17 cellular contexts compared by ENCODE assay signal in genomic region chr16:25151996-25152395, GRCh38. TPM values are rescaled to one million over a fixed set of nuclear protein-coding genes. Genes with fewer than 3 reads are reported as not detected.
DNase-seq lines count a peak whose midpoint lies in the region; TF ChIP-seq lines count a peak whose summit lies in the region.
"Had no signal": no experiment of that assay in that cellular context is flagged by ENCODE, and none has a peak within 500 bp of the region (broad histone marks: within the 10 kb centered on the region; RNA-seq: fewer than 3 reads in every experiment).

No MANE protein-coding gene starts in this region.

- H3K4me1 Mint-ChIP-seq in T-helper 2 cell treated with Interferon-gamma antibody and Interleukin-4, amounts not matched to agents 5 μg/mL and 100 μg/mL, for 36 hours (ENCODE audit: low read depth) = peaks cover 5% of the 10 kb centered on the region

- TF ChIP-seq CTCF in fibroblast of pulmonary artery (IDR thresholded peaks at IDR 0.05; ENCODE audit: low read length, missing control alignments) (no peak), vagina (IDR thresholded peaks at IDR 0.05) (no peak)

- H3K4me1 ChIP-seq in skeletal muscle satellite cell (ENCODE audit: control insufficient read depth, insufficient read depth, low read length) (peaks cover 11% of the 10 kb centered on the region), vagina (no peaks in the 10 kb centered on the region)
- H3K4me1 ChIP-seq: ascending aorta, heart left ventricle had no signal

- H3K27me3 ChIP-seq in skeletal muscle satellite cell (ENCODE audit: control insufficient read depth, insufficient read depth, low read length) (no peaks in the 10 kb centered on the region), vagina (no peaks in the 10 kb centered on the region)
- H3K27me3 ChIP-seq: ascending aorta, heart left ventricle had no signal

- H3K4me3 Mint-ChIP-seq in T-helper 2 cell treated with Interferon-gamma antibody and Interleukin-4, amounts not matched to agents 5 μg/mL and 100 μg/mL, for 36 hours = no peak overlapping the region
- H3K4me3 Mint-ChIP-seq: activated T-helper 1 cell treated with anti-CD3 and anti-CD28 coated beads, Interleukin-12 subunit alpha, Interleukin-12 subunit beta, Interleukin-2, Interleukin-4 antibody, amounts not matched to agents 30 ng/mL and 10 ng/mL and 1 ng/mL, durations not matched to agents 14 hours and 24 hours and 36 hours; CD4-positive, alpha-beta memory T cell; naive thymus-derived CD8-positive, alpha-beta T cell; stimulated activated naive CD8-positive, alpha-beta T cell treated with anti-CD3 and anti-CD28 coated beads, Interleukin-15, Interleukin-2, amounts not matched to agents 100 ng/mL and 50 ng/mL, for 24 hours had no signal

- H3K9me3 Mint-ChIP-seq in T-helper 2 cell treated with Interferon-gamma antibody and Interleukin-4, amounts not matched to agents 5 μg/mL and 100 μg/mL, for 36 hours = no peaks in the 10 kb centered on the region
- H3K9me3 Mint-ChIP-seq: activated T-helper 1 cell treated with anti-CD3 and anti-CD28 coated beads, Interleukin-12 subunit alpha, Interleukin-12 subunit beta, Interleukin-2, Interleukin-4 antibody, amounts not matched to agents 30 ng/mL and 10 ng/mL and 1 ng/mL, durations not matched to agents 14 hours and 24 hours and 36 hours; CD4-positive, alpha-beta memory T cell; naive thymus-derived CD8-positive, alpha-beta T cell; stimulated activated naive CD8-positive, alpha-beta T cell treated with anti-CD3 and anti-CD28 coated beads, Interleukin-15, Interleukin-2, amounts not matched to agents 100 ng/mL and 50 ng/mL, for 24 hours had no signal

- H3K9me3 ChIP-seq in skeletal muscle satellite cell (replicated peaks; ENCODE audit: low read length) (no peaks in the 10 kb centered on the region), vagina (no peaks in the 10 kb centered on the region)
- H3K9me3 ChIP-seq: ascending aorta, heart left ventricle had no signal

- peaks cover 19% of the 10 kb centered on the region for H3K36me3 Mint-ChIP-seq in T-helper 2 cell treated with Interferon-gamma antibody and Interleukin-4, amounts not matched to agents 5 μg/mL and 100 μg/mL, for 36 hours (ENCODE audit: low read depth)

- H3K27ac ChIP-seq in vagina = no peak overlapping the region
- H3K27ac ChIP-seq: ascending aorta, heart left ventricle had no signal

- TF ChIP-seq POLR2A in vagina (IDR thresholded peaks at IDR 0.05) = no peak

- no peaks in the 10 kb centered on the region for H3K27me3 Mint-ChIP-seq in T-helper 2 cell treated with Interferon-gamma antibody and Interleukin-4, amounts not matched to agents 5 μg/mL and 100 μg/mL, for 36 hours (ENCODE audit: low read depth)
- H3K27me3 Mint-ChIP-seq: CD4-positive, alpha-beta memory T cell; naive thymus-derived CD8-positive, alpha-beta T cell; stimulated activated naive CD8-positive, alpha-beta T cell treated with anti-CD3 and anti-CD28 coated beads, Interleukin-15, Interleukin-2, amounts not matched to agents 100 ng/mL and 50 ng/mL, for 24 hours had no signal

- DNase-seq in GM04503 (ENCODE audit: low read depth) (peak; percentile 85), RPMI7951 (ENCODE audit: low read depth) (peak; percentile 97), fibroblast of pulmonary artery (ENCODE audit: low read depth) (peak; percentile 16), vagina (ENCODE audit: extremely low spot score in 2 of 2) (no peak), NOMO-1 treated with DMSO at 0.1 percent for 48 hours (lab: John Stamatoyannopoulos, UW; ENCODE audit: unreplicated experiment) (no peak)
- no peak for DNase-seq in T-helper 2 cell treated with Interferon-gamma antibody and Interleukin-4, amounts not matched to agents 5 μg/mL and 100 μg/mL, for 36 hours (ENCODE audit: low spot score)
- DNase-seq: activated CD4-positive, alpha-beta T cell treated with anti-CD3 and anti-CD28 coated beads, Interleukin-2, amount 50 U/mL, for 1 hour; CD4-positive, alpha-beta memory T cell; effector CD8-positive, alpha-beta T cell; heart left ventricle; naive thymus-derived CD8-positive, alpha-beta T cell; NCI-H1105; T-helper 2 cell had no signal

- H3K27ac Mint-ChIP-seq in T-helper 2 cell treated with Interferon-gamma antibody and Interleukin-4, amounts not matched to agents 5 μg/mL and 100 μg/mL, for 36 hours = no peak overlapping the region
- H3K27ac Mint-ChIP-seq: activated T-helper 1 cell treated with anti-CD3 and anti-CD28 coated beads, Interleukin-12 subunit alpha, Interleukin-12 subunit beta, Interleukin-2, Interleukin-4 antibody, amounts not matched to agents 30 ng/mL and 10 ng/mL and 1 ng/mL, durations not matched to agents 14 hours and 24 hours and 36 hours had no signal

- H3K4me2 ChIP-seq in skeletal muscle satellite cell (ENCODE audit: low read length) = peak overlapping the region; percentile 19

- intact Hi-C loops in vagina (cut with DNase I) = no loop called here

- H3K4me3 ChIP-seq in fibroblast of pulmonary artery (replicated peaks; ENCODE audit: low read depth, low read length) (no peak overlapping the region), skeletal muscle satellite cell (ENCODE audit: low read length) (no peak overlapping the region), vagina (no peak overlapping the region)
- H3K4me3 ChIP-seq: ascending aorta, heart left ventricle had no signal

- peaks cover 19% of the 10 kb centered on the region for H3K36me3 ChIP-seq in skeletal muscle satellite cell (ENCODE audit: insufficient read depth, low read length)
- peaks cover 0 to 11% of the 10 kb centered on the region in 2 donors for H3K36me3 ChIP-seq in vagina

- no peak overlapping the region for H3K9ac ChIP-seq in skeletal muscle satellite cell (ENCODE audit: low read depth, low read length)

RNA-seq across cellular contexts. Expression of gene LCMT1, which starts 40.5 kb away (rescaled TPM):
- 33.7 and 50.6 TPM in 2 replicates for total RNA-seq in RPMI7951 (2014; rRNA removed; shearing (Covaris generic))
- total RNA-seq in skeletal muscle satellite cell (2012; rRNA removed) = 21.2 and 22.8 TPM in 2 replicates
- total RNA-seq in vagina = 29.2 TPM

Comparison
In these comparisons a context has a peak if more than half of its experiments do, and no peak if none do; other contexts are left out.
1. DNase-seq: peak in GM04503 (single experiment), RPMI7951 (single experiment) and fibroblast of pulmonary artery (single experiment); none in T-helper 2 cell treated with Interferon-gamma antibody and Interleukin-4, amounts not matched to agents 5 μg/mL and 100 μg/mL, for 36 hours (single experiment), vagina (0 of 2) and NOMO-1 treated with DMSO at 0.1 percent for 48 hours (single experiment).